In genomic region chr7:3977391-3977790, GRCh38 we compare ENCODE assay signal across 35 cellular contexts.
"Had no signal": no experiment of that assay in that cellular context is flagged by ENCODE, and none has a peak within 500 bp of the region (broad histone marks: within the 10 kb centered on the region; RNA-seq: fewer than 3 reads in every experiment).

No MANE protein-coding gene starts in this region.

- H3K36me3 Mint-ChIP-seq: activated CD4-positive, alpha-beta memory T cell treated with anti-CD3 and anti-CD28 coated beads for 36 hours; activated naive CD4-positive, alpha-beta T cell treated with anti-CD3 and anti-CD28 coated beads, Interleukin-2, amount 50 U/mL, for 72 hours; activated naive CD8-positive, alpha-beta T cell treated with anti-CD3 and anti-CD28 coated beads for 36 hours had no signal

- DNase-seq: activated B cell treated with CpG ODN at 0.5 μM for 24 hours; activated CD4-positive, alpha-beta memory T cell treated with anti-CD3 and anti-CD28 coated beads for 36 hours; activated CD4-positive, alpha-beta T cell treated with anti-CD3 and anti-CD28 coated beads for 4 hours; activated CD4-positive, alpha-beta T cell treated with anti-CD3 and anti-CD28 coated beads, Interleukin-2, amount 10 ng/mL, durations not matched to agents 24 days and 14 days; activated CD4-positive, alpha-beta T cell treated with anti-CD3 and anti-CD28 coated beads, Interleukin-2, amount 50 U/mL, for 1 hour; activated CD4-positive, alpha-beta T cell treated with anti-CD3 and anti-CD28 coated beads, Interleukin-2, amount 50 U/mL, for 4 hours; activated CD4-positive, CD25-positive, alpha-beta regulatory T cell treated with anti-CD3 and anti-CD28 coated beads, Interleukin-2, amount 50 U/mL, for 72 hours; activated CD8-positive, alpha-beta memory T cell treated with anti-CD3 and anti-CD28 coated beads, Interleukin-2, amount 50 U/mL, for 4 hours; activated CD8-positive, alpha-beta T cell treated with anti-CD3 and anti-CD28 coated beads for 36 hours; activated effector memory CD4-positive, alpha-beta T cell treated with anti-CD3 and anti-CD28 coated beads, Interleukin-2, amount 50 U/mL, for 16 hours; activated gamma-delta T cell treated with Interleukin-2 at 50 U/mL for 16 hours; activated naive CD4-positive, alpha-beta T cell; activated naive CD4-positive, alpha-beta T cell treated with anti-CD3 and anti-CD28 coated beads for 36 hours; activated naive CD4-positive, alpha-beta T cell treated with anti-CD3 and anti-CD28 coated beads, Interleukin-2, amount 50 U/mL, for 16 hours; activated naive CD8-positive, alpha-beta T cell treated with anti-CD3 and anti-CD28 coated beads for 36 hours; activated T-cell treated with anti-CD3 and anti-CD28 coated beads for 4 hours; activated T-cell treated with anti-CD3 and anti-CD28 coated beads, Interleukin-2, amount 50 U/mL, for 1 hour; activated T-cell treated with anti-CD3 and anti-CD28 coated beads, Interleukin-2, amount 50 U/mL, for 4 hours; activated T-cell treated with anti-CD3 and anti-CD28 coated beads, Interleukin-2, amount 50 U/mL, for 72 hours; adrenal gland; amniotic stem cell; aorta; body of pancreas; brain microvascular endothelial cell; central memory CD4-positive, alpha-beta T cell; T-helper 1 cell; T-helper 2 cell; T-helper 9 cell had no signal

- H3K4me3 ChIP-seq: adrenal gland, body of pancreas, breast epithelium had no signal

- H3K27ac ChIP-seq: adrenal gland, body of pancreas, brain microvascular endothelial cell, breast epithelium, VCaP had no signal

- H3K4me1 ChIP-seq: body of pancreas, breast epithelium had no signal

- H3K4me3 Mint-ChIP-seq: activated B cell treated with CpG ODN at 0.5 μM for 24 hours; activated CD4-positive, alpha-beta memory T cell treated with anti-CD3 and anti-CD28 coated beads for 36 hours; activated CD4-positive, alpha-beta T cell treated with anti-CD3 and anti-CD28 coated beads, Interleukin-2, amount 10 ng/mL, durations not matched to agents 24 days and 14 days; activated CD8-positive, alpha-beta T cell treated with anti-CD3 and anti-CD28 coated beads for 36 hours; activated naive CD4-positive, alpha-beta T cell treated with anti-CD3 and anti-CD28 coated beads for 36 hours; activated naive CD8-positive, alpha-beta T cell treated with anti-CD3 and anti-CD28 coated beads for 36 hours; activated T-cell treated with anti-CD3 and anti-CD28 coated beads, Interleukin-2, amount 50 U/mL, for 4 hours; activated T-cell treated with anti-CD3 and anti-CD28 coated beads, Interleukin-2, amount 50 U/mL, for 72 hours; activated T-helper 1 cell treated with anti-CD3 and anti-CD28 coated beads, Interleukin-12 subunit alpha, Interleukin-12 subunit beta, Interleukin-2, Interleukin-4 antibody, amounts not matched to agents 30 ng/mL and 10 ng/mL and 1 ng/mL, durations not matched to agents 14 hours and 24 hours and 36 hours; activated T-helper 17 cell treated with anti-CD3 and anti-CD28 coated beads, Interleukin-2, amount 50 U/mL, for 72 hours; T-helper 1 cell treated with Interleukin-12 subunit alpha and Interleukin-12 subunit beta and Interleukin-4 antibody, amounts not matched to agents 30 μg/mL and 1 μg/mL, for 36 hours; T-helper 2 cell treated with Interferon-gamma antibody and Interleukin-4, amounts not matched to agents 5 μg/mL and 100 μg/mL, for 36 hours had no signal

- H3K9me3 ChIP-seq: adrenal gland, body of pancreas had no signal

- H3K9me3 Mint-ChIP-seq: activated B cell treated with CpG ODN at 0.5 μM for 24 hours; activated CD4-positive, alpha-beta memory T cell treated with anti-CD3 and anti-CD28 coated beads for 36 hours; activated CD4-positive, alpha-beta T cell treated with anti-CD3 and anti-CD28 coated beads, Interleukin-2, amount 10 ng/mL, durations not matched to agents 24 days and 14 days; activated CD8-positive, alpha-beta T cell treated with anti-CD3 and anti-CD28 coated beads for 36 hours; activated naive CD4-positive, alpha-beta T cell treated with anti-CD3 and anti-CD28 coated beads for 36 hours; activated naive CD4-positive, alpha-beta T cell treated with anti-CD3 and anti-CD28 coated beads, Interleukin-2, amount 50 U/mL, for 72 hours; activated naive CD8-positive, alpha-beta T cell treated with anti-CD3 and anti-CD28 coated beads for 36 hours; activated T-cell treated with anti-CD3 and anti-CD28 coated beads, Interleukin-2, amount 50 U/mL, for 4 hours; activated T-cell treated with anti-CD3 and anti-CD28 coated beads, Interleukin-2, amount 50 U/mL, for 72 hours; activated T-helper 1 cell treated with anti-CD3 and anti-CD28 coated beads, Interleukin-12 subunit alpha, Interleukin-12 subunit beta, Interleukin-2, Interleukin-4 antibody, amounts not matched to agents 30 ng/mL and 10 ng/mL and 1 ng/mL, durations not matched to agents 14 hours and 24 hours and 36 hours; activated T-helper 17 cell treated with anti-CD3 and anti-CD28 coated beads, Interleukin-2, amount 50 U/mL, for 72 hours; T-helper 1 cell treated with Interleukin-12 subunit alpha and Interleukin-12 subunit beta and Interleukin-4 antibody, amounts not matched to agents 30 μg/mL and 1 μg/mL, for 36 hours; T-helper 2 cell treated with Interferon-gamma antibody and Interleukin-4, amounts not matched to agents 5 μg/mL and 100 μg/mL, for 36 hours had no signal

- H3K27me3 Mint-ChIP-seq: activated CD4-positive, alpha-beta memory T cell treated with anti-CD3 and anti-CD28 coated beads for 36 hours; activated CD4-positive, alpha-beta T cell treated with anti-CD3 and anti-CD28 coated beads, Interleukin-2, amount 10 ng/mL, durations not matched to agents 24 days and 14 days; activated CD8-positive, alpha-beta T cell treated with anti-CD3 and anti-CD28 coated beads for 36 hours; activated naive CD8-positive, alpha-beta T cell treated with anti-CD3 and anti-CD28 coated beads for 36 hours; activated T-helper 17 cell treated with anti-CD3 and anti-CD28 coated beads, Interleukin-2, amount 50 U/mL, for 72 hours had no signal

- ATAC-seq: activated CD8-positive, alpha-beta T cell treated with anti-CD3 and anti-CD28 coated beads for 36 hours; activated naive CD4-positive, alpha-beta T cell treated with anti-CD3 and anti-CD28 coated beads, Interleukin-2, amount 50 U/mL, for 72 hours; activated T-cell treated with anti-CD3 and anti-CD28 coated beads, Interleukin-2, amount 50 U/mL, for 4 hours; activated T-cell treated with anti-CD3 and anti-CD28 coated beads, Interleukin-2, amount 50 U/mL, for 72 hours; activated T-helper 17 cell treated with anti-CD3 and anti-CD28 coated beads, Interleukin-2, amount 50 U/mL, for 72 hours; body of pancreas had no signal

- H3K27me3 ChIP-seq: body of pancreas, brain microvascular endothelial cell, breast epithelium had no signal

- H3K36me3 ChIP-seq: adrenal gland, brain microvascular endothelial cell, breast epithelium had no signal

- H3K4me1 Mint-ChIP-seq: activated B cell treated with CpG ODN at 0.5 μM for 24 hours; activated CD4-positive, alpha-beta T cell treated with anti-CD3 and anti-CD28 coated beads, Interleukin-2, amount 10 ng/mL, durations not matched to agents 24 days and 14 days; activated naive CD8-positive, alpha-beta T cell treated with anti-CD3 and anti-CD28 coated beads for 36 hours; activated T-helper 17 cell treated with anti-CD3 and anti-CD28 coated beads, Interleukin-2, amount 50 U/mL, for 72 hours had no signal

- H3K27ac Mint-ChIP-seq: activated B cell treated with CpG ODN at 0.5 μM for 24 hours; activated CD4-positive, alpha-beta memory T cell treated with anti-CD3 and anti-CD28 coated beads for 36 hours; activated CD4-positive, alpha-beta T cell treated with anti-CD3 and anti-CD28 coated beads, Interleukin-2, amount 10 ng/mL, durations not matched to agents 24 days and 14 days; activated CD8-positive, alpha-beta T cell treated with anti-CD3 and anti-CD28 coated beads for 36 hours; activated naive CD4-positive, alpha-beta T cell treated with anti-CD3 and anti-CD28 coated beads for 36 hours; activated naive CD4-positive, alpha-beta T cell treated with anti-CD3 and anti-CD28 coated beads, Interleukin-2, amount 50 U/mL, for 72 hours; activated naive CD8-positive, alpha-beta T cell treated with anti-CD3 and anti-CD28 coated beads for 36 hours; activated T-cell treated with anti-CD3 and anti-CD28 coated beads, Interleukin-2, amount 50 U/mL, for 72 hours; activated T-helper 1 cell treated with anti-CD3 and anti-CD28 coated beads, Interleukin-12 subunit alpha, Interleukin-12 subunit beta, Interleukin-2, Interleukin-4 antibody, amounts not matched to agents 30 ng/mL and 10 ng/mL and 1 ng/mL, durations not matched to agents 14 hours and 24 hours and 36 hours; activated T-helper 17 cell treated with anti-CD3 and anti-CD28 coated beads, Interleukin-2, amount 50 U/mL, for 72 hours; T-helper 1 cell treated with Interleukin-12 subunit alpha and Interleukin-12 subunit beta and Interleukin-4 antibody, amounts not matched to agents 30 μg/mL and 1 μg/mL, for 36 hours; T-helper 2 cell treated with Interferon-gamma antibody and Interleukin-4, amounts not matched to agents 5 μg/mL and 100 μg/mL, for 36 hours had no signal
